Comparison of ENCODE assay signal across 19 cellular contexts in genomic region chr2:101897301-101897700, GRCh38.
DNase-seq lines count a peak whose midpoint lies in the region; ATAC-seq and TF ChIP-seq lines count a peak whose summit lies in the region.
"Had no signal": no experiment of that assay in that cellular context is flagged by ENCODE, and none has a peak within 500 bp of the region (broad histone marks: within the 10 kb centered on the region; RNA-seq: fewer than 3 reads in every experiment).

No MANE protein-coding gene starts in this region.

- intact Hi-C loops in Right ventricle myocardium inferior (cut with DNase I) = no loop called here
- intact Hi-C loops in left cardiac atrium (cut with DNase I) = no loop called here

- no peaks in the 10 kb centered on the region for H3K4me1 ChIP-seq in right atrium auricular region
- H3K4me1 ChIP-seq in neutrophil (ENCODE audit: control insufficient read depth in 1 of 2, insufficient read depth in 1 of 2, low read depth in 1 of 2, low read length in 1 of 2) = peaks cover 30 to 35% of the 10 kb centered on the region in 2 experiments
- H3K4me1 ChIP-seq in BE2C = no peaks in the 10 kb centered on the region
- H3K4me1 ChIP-seq: SJCRH30 had no signal

- TF ChIP-seq CTCF in right atrium auricular region (IDR thresholded peaks at IDR 0.05) = no peak
- TF ChIP-seq CTCF in neutrophil (IDR thresholded peaks at IDR 0.05) = no peak
- TF ChIP-seq CTCF in BE2C (IDR thresholded peaks at IDR 0.05; ENCODE audit: low read depth, low read length) = no peak

- no peaks in the 10 kb centered on the region for H3K27me3 ChIP-seq in right atrium auricular region
- H3K27me3 ChIP-seq in neutrophil = no peaks in the 10 kb centered on the region
- H3K27me3 ChIP-seq in BE2C = no peaks in the 10 kb centered on the region
- H3K27me3 ChIP-seq: SJCRH30 had no signal

- ATAC-seq in Right ventricle myocardium inferior (peak; percentile 48), left cardiac atrium (peak; percentile 29 to 66)
- ATAC-seq: SK-N-SH treated with all-trans-retinoic acid at 6 μM for 48 hours had no signal

- peaks cover 4% of the 10 kb centered on the region for H3K36me3 ChIP-seq in right atrium auricular region
- peaks cover 29% of the 10 kb centered on the region for H3K36me3 ChIP-seq in neutrophil
- no peaks in the 10 kb centered on the region for H3K36me3 ChIP-seq in BE2C

- no peak for DNase-seq in Right ventricle myocardium inferior (ENCODE audit: missing footprints)
- DNase-seq in right atrium auricular region (ENCODE audit: low spot score) = no peak
- DNase-seq in left cardiac atrium = no peak
- DNase-seq in GF-D8 (lab: John Stamatoyannopoulos, UW) = no peak
- no peak for DNase-seq in CD1c-positive myeloid dendritic cell (ENCODE audit: extremely low spot score)
- no peak for DNase-seq in BE2C
- DNase-seq: 8988T; ACHN; CD4-positive, CD25-positive, alpha-beta regulatory T cell; MM.1S; NCI-H1105 treated with DMSO at 0.1 percent for 48 hours; NCI-H2029; NCI-H446; NCI-H524 treated with DMSO at 0.1 percent for 48 hours; NCI-H774; SJCRH30 had no signal

- H3K27ac ChIP-seq in right atrium auricular region = no peak overlapping the region
- H3K27ac ChIP-seq in neutrophil = peak overlapping the region; percentile 58
- H3K27ac ChIP-seq: KMS-11, SJCRH30 had no signal

- H3K9me3 ChIP-seq in right atrium auricular region (no peaks in the 10 kb centered on the region), neutrophil (no peaks in the 10 kb centered on the region), BE2C (no peaks in the 10 kb centered on the region)
- H3K9me3 ChIP-seq: SJCRH30 had no signal

- no peak overlapping the region for H3K4me3 ChIP-seq in right atrium auricular region
- peak overlapping the region in 1 of 2 experiments; percentile 3 for H3K4me3 ChIP-seq in neutrophil (ENCODE audit: low read depth in 1 of 2, low read length in 1 of 2)
- H3K4me3 ChIP-seq in BE2C (ENCODE audit: low read depth, low read length) = no peak overlapping the region
- H3K4me3 ChIP-seq: SJCRH30 had no signal
